In the genomic region with DNA sequence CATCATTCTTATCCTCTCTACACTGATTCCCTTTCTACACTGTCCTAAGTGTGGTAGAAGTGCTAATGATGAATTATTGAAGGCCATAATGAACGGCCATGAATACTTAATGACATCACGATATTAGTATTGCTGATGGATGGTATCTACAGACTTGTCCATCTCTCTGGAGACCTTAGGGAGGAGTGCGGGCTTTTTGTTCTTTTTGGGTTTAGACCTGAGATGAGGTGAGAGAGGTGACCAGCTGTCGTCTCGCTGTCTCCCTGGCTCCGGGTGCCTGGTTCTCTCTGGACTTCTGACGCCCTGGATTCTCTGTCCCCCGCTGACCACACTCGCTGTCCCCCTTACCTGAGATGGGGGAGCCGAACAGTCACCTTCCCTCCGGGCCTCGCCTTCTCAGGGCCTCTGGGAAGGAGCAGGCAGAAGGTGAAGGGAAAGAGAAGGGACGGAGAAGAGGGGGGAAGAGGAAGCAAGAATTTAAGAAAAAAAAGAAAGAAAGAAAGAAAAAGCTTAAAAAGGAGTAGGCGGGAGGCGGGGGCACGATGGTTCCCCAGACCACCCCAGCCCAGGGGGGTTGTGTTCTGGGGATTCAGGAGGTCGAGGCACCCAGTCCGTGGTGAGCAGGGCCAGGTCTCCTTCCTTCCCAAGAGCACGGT, we compare ENCODE assay signal across 15 cellular contexts. TPM values are rescaled to one million over a fixed set of nuclear protein-coding genes. Genes with fewer than 3 reads are reported as not detected.
DNase-seq lines count a peak whose midpoint lies in the region; ATAC-seq and TF ChIP-seq lines count a peak whose summit lies in the region.
"Had no signal": no experiment of that assay in that cellular context is flagged by ENCODE, and none has a peak within 500 bp of the region (broad histone marks: within the 10 kb centered on the region; RNA-seq: fewer than 3 reads in every experiment).

No MANE protein-coding gene starts in this region.

- CTCF ChIA-PET in mammary epithelial cell (lab: Charles Lee; ENCODE audit: low non-redundant PET), result no interaction called here

- H3K27ac ChIP-seq in breast epithelium (peak overlapping the region; percentile 48 to 85), mammary epithelial cell (ENCODE audit: insufficient read depth, low read depth, low read length) (no peak overlapping the region), transverse colon (peak overlapping the region; percentile 55 to 83 (median 66))

- H4K20me1 ChIP-seq in mammary epithelial cell (ENCODE audit: insufficient read depth, low read length), result no peaks in the 10 kb centered on the region

- H3K36me3 ChIP-seq in breast epithelium (no peaks in the 10 kb centered on the region), mammary epithelial cell (ENCODE audit: insufficient read depth, low read length) (no peaks in the 10 kb centered on the region), transverse colon (no peaks in the 10 kb centered on the region)

- no TSS peak for BruUV-seq in mammary epithelial cell (replicated peaks; lab: Mats Ljungman, UMichigan)

- dilution Hi-C loops in mammary epithelial cell (cut with HindIII; ENCODE audit: low sequenced_read_pairs), result no loop called here

- TF ChIP-seq CTCF in breast epithelium (IDR thresholded peaks at IDR 0.05), result no peak
- no peak for TF ChIP-seq CTCF in mammary epithelial cell (conservative IDR thresholded peaks at IDR 0.05 in 1 of 2, IDR thresholded peaks at IDR 0.05 in 1 of 2; ENCODE audit: extremely low read depth in 1 of 2, insufficient read depth in 1 of 2, low read depth in 1 of 2, low read length in 2 of 2)
- no peak for TF ChIP-seq CTCF in cardiac fibroblast (IDR thresholded peaks at IDR 0.05; ENCODE audit: low read depth, low read length)
- no peak for TF ChIP-seq CTCF in transverse colon (IDR thresholded peaks at IDR 0.05)

- 95% methylated on average over 16 of the region's 19 CpGs for WGBS in mammary epithelial cell (ENCODE audit: low coverage, missing lambda C conversion rate)
- WGBS in transverse colon (ENCODE audit: low coverage in 1 of 2), 2 donors, result 47 to 83% methylated on average over 3 to 19 of the region's 19 CpGs

- no peak overlapping the region for H3K9ac ChIP-seq in mammary epithelial cell (ENCODE audit: insufficient read depth, low read length)

- H3K4me3 ChIP-seq in breast epithelium (no peak overlapping the region), mammary epithelial cell (replicated peaks in 1 of 3; ENCODE audit: insufficient read depth in 1 of 3, low read depth in 2 of 3, low read length in 3 of 3) (no peak overlapping the region), cardiac fibroblast (replicated peaks in 1 of 2; ENCODE audit: low read depth in 2 of 2, low read length in 2 of 2) (no peak overlapping the region), transverse colon (no peak overlapping the region)

- DNase-seq in breast epithelium (ENCODE audit: low spot score in 2 of 2) (no peak), mammary epithelial cell (no peak), cardiac fibroblast (ENCODE audit: low read depth in 2 of 2) (peak; percentile 36 to 55), myocyte (ENCODE audit: low read depth) (peak; percentile 31), transverse colon (no peak), NCI-H146 (lab: John Stamatoyannopoulos, UW) (no peak)
- DNase-seq: DMS79, NCI-H1694, NCI-H526, T1000, upper lobe of left lung had no signal

- ATAC-seq in GM21737 (IDR thresholded peaks at IDR 0.05; ENCODE audit: unreplicated experiment) (no peak), GM21576 (IDR thresholded peaks at IDR 0.05; ENCODE audit: unreplicated experiment) (no peak)

- H3K27me3 ChIP-seq in breast epithelium (no peaks in the 10 kb centered on the region), mammary epithelial cell (ENCODE audit: insufficient read depth, low read length) (no peaks in the 10 kb centered on the region), transverse colon (no peaks in the 10 kb centered on the region)
- H3K27me3 ChIP-seq: upper lobe of left lung had no signal

- H3K4me1 ChIP-seq in breast epithelium (peaks cover 6 to 7% of the 10 kb centered on the region in 2 donors), mammary epithelial cell (ENCODE audit: insufficient read depth, low read length) (peaks cover 23% of the 10 kb centered on the region), transverse colon (peaks cover 9 to 29% (median 14%) of the 10 kb centered on the region in 4 donors)

- no peak for TF ChIP-seq EP300 in transverse colon (IDR thresholded peaks at IDR 0.05; ENCODE audit: low read depth)

- in situ Hi-C loops in mammary epithelial cell (cut with MboI; ENCODE audit: low sequenced_read_pairs in 2 of 2) (no loop called here), transverse colon (cut with MboI; ENCODE audit: low pct_ligation_motif_present in 1 of 4, low pct_unique_long_range_greater_than_20kb in 1 of 4, low sequenced_read_pairs in 3 of 4) (no loop called here)

- TF ChIP-seq POLR2A in breast epithelium (IDR thresholded peaks at IDR 0.05) (no peak), transverse colon (IDR thresholded peaks at IDR 0.05) (no peak)

- H2AFZ ChIP-seq in mammary epithelial cell (ENCODE audit: low read depth, low read length), result no peak overlapping the region

- intact Hi-C loops in breast epithelium (cut with DNase I; ENCODE audit: low total_unique reads) (no loop called here), mammary epithelial cell (cut with micrococcal nuclease) (no loop called here), transverse colon (cut with DNase I; ENCODE audit: low total_unique reads) (no loop called here)

- H3K79me2 ChIP-seq in mammary epithelial cell (ENCODE audit: insufficient read depth, low read length), result no peaks in the 10 kb centered on the region

- no peaks in the 10 kb centered on the region for H3K9me3 ChIP-seq in breast epithelium
- no peaks in the 10 kb centered on the region for H3K9me3 ChIP-seq in mammary epithelial cell (replicated peaks; ENCODE audit: insufficient read depth, low read length)
- no peaks in the 10 kb centered on the region for H3K9me3 ChIP-seq in transverse colon
- H3K9me3 ChIP-seq: upper lobe of left lung had no signal

- no peak overlapping the region for H3K4me2 ChIP-seq in mammary epithelial cell (ENCODE audit: insufficient read depth, low read depth, low read length)

RNA-seq across cellular contexts. Expression of a gene that starts 17.1 kb away (rescaled TPM):
- 1 to 10 TPM in 1 of 3 donors, under 1 TPM in 2; 0.33 to 2.6 (median 0.73) TPM for total RNA-seq in breast epithelium
- total RNA-seq in mammary epithelial cell, result not detected
- polyA plus RNA-seq in mammary epithelial cell, result not detected
- polyA minus RNA-seq in mammary epithelial cell, result not detected
- total RNA-seq in myocyte, result 428 and 447 TPM in 2 replicates
- polyA plus RNA-seq in myocyte (2012), result 303 TPM
- 10 to 100 TPM in 1 of 4 donors, 1 to 10 TPM in 3; 3.7 to 65.3 (median 7.6) TPM for total RNA-seq in transverse colon
- total RNA-seq: endothelial cell of umbilical vein, RPMI7951 had no signal
- polyA plus RNA-seq: endothelial cell of umbilical vein had no signal

RNA-seq across cellular contexts. Expression of a gene that starts 18.5 kb away (rescaled TPM):
- total RNA-seq in breast epithelium, result 10 to 100 TPM; 23.4 to 67.2 (median 44.5) TPM
- 10 to 100 TPM in 1 of 2 donors, 1 to 10 TPM in 1; 9.2 to 14.2 TPM for total RNA-seq in mammary epithelial cell
- polyA plus RNA-seq in mammary epithelial cell, result 1.8 TPM
- 11.4 TPM for polyA minus RNA-seq in mammary epithelial cell
- 604 and 719 TPM in 2 replicates for total RNA-seq in myocyte
- 15,153 TPM for polyA plus RNA-seq in myocyte (2012)
- 100 to 1,000 TPM in 2 of 4 donors, 10 to 100 TPM in 2; 13.0 to 210 (median 79.8) TPM for total RNA-seq in transverse colon

RNA-seq across cellular contexts. Expression of a gene that starts 32.4 kb away (rescaled TPM):
- total RNA-seq in breast epithelium (10 to 100 TPM; 21.8 to 24.9 (median 22.7) TPM), mammary epithelial cell (10 to 100 TPM; 19.5 to 46.7 TPM), myocyte (40.5 and 44.2 TPM in 2 replicates), transverse colon (10 to 100 TPM; 19.0 to 29.9 (median 27.7) TPM)
- 13.7 TPM for polyA plus RNA-seq in mammary epithelial cell
- 19.9 TPM for polyA minus RNA-seq in mammary epithelial cell
- 43.6 TPM for polyA plus RNA-seq in myocyte (2012)

RNA-seq across cellular contexts. Expression of a gene that starts 53.0 kb away (rescaled TPM):
- under 1 TPM in 2 of 3 donors, not detected in 1; 0.16 to 0.98 TPM for total RNA-seq in breast epithelium
- total RNA-seq in mammary epithelial cell, result under 1 TPM; 0.12 to 0.33 TPM
- polyA plus RNA-seq in mammary epithelial cell, result 0.05 TPM
- 0.98 TPM for polyA minus RNA-seq in mammary epithelial cell
- 0.24 and 0.47 TPM in 2 replicates for total RNA-seq in myocyte
- 3.6 TPM for polyA plus RNA-seq in myocyte (2012)
- total RNA-seq in transverse colon, result 1 to 10 TPM in 1 of 4 donors, under 1 TPM in 2, not detected in 1; 0.14 to 1.8 (median 0.32) TPM

Comparison
In these comparisons a context has a peak if more than half of its experiments do, and no peak if none do; other contexts are left out.
1. DNase-seq: peak in cardiac fibroblast (2 of 2) and myocyte (single experiment); none in breast epithelium (0 of 2), mammary epithelial cell (single experiment), transverse colon (single experiment) and NCI-H146 (single experiment).